ENCODE assay signal across 21 cellular contexts in genomic region chr9:120851386-120851922, GRCh38. TPM values are rescaled to one million over a fixed set of nuclear protein-coding genes. Genes with fewer than 3 reads are reported as not detected.
DNase-seq lines count a peak whose midpoint lies in the region; ATAC-seq, FAIRE-seq and TF ChIP-seq lines count a peak whose summit lies in the region.
"Had no signal": no experiment of that assay in that cellular context is flagged by ENCODE, and none has a peak within 500 bp of the region (broad histone marks: within the 10 kb centered on the region; RNA-seq: fewer than 3 reads in every experiment).

No MANE protein-coding gene starts in this region.

- H3K4me1 ChIP-seq in spleen: peaks cover 0 to 54% (median 13%) of the 10 kb centered on the region in 6 donors
- H3K4me1 ChIP-seq: esophagus squamous epithelium, left lung, sigmoid colon had no signal

- TF ChIP-seq CTCF in spleen (IDR thresholded peaks at IDR 0.05 in 8 of 11, conservative IDR thresholded peaks at IDR 0.05 in 3 of 11) (no peak), nephron progenitor cell (IDR thresholded peaks at IDR 0.05) (no peak)

- FAIRE-seq in HTR-8/SVneo (lab: Jason Lieb, UNC): no peak

- TF ChIP-seq POLR2A in spleen (IDR thresholded peaks at IDR 0.05): no peak

- H3K36me3 ChIP-seq in spleen: peaks cover 0 to 78% (median 0%) of the 10 kb centered on the region in 6 donors

- H3K27ac Mint-ChIP-seq in activated naive CD8-positive, alpha-beta T cell: peak overlapping the region; percentile 61
- H3K27ac Mint-ChIP-seq in activated naive CD8-positive, alpha-beta T cell treated with anti-CD3 and anti-CD28 coated beads, Interleukin-2, amount 50 U/mL, for 24 hours: no peak overlapping the region
- H3K27ac Mint-ChIP-seq in effector memory CD8-positive, alpha-beta T cell: peak overlapping the region; percentile 49 to 56
- H3K27ac Mint-ChIP-seq in nephron progenitor cell: no peak overlapping the region

- no peak for DNase-seq in activated naive CD8-positive, alpha-beta T cell treated with anti-CD3 and anti-CD28 coated beads, Interleukin-2, amount 50 U/mL, for 24 hours
- peak; percentile 70 for DNase-seq in NCI-H82 (lab: John Stamatoyannopoulos, UW)
- DNase-seq in effector memory CD8-positive, alpha-beta T cell: no peak
- DNase-seq in spleen: no peak
- DNase-seq in stimulated activated CD4-positive, alpha-beta T cell treated with anti-CD3 and anti-CD28 coated beads, Interleukin-1b, Interleukin-23, amount 100 ng/mL, for 48 hours: no peak
- DNase-seq in HTR-8/SVneo (ENCODE audit: insufficient read length, low spot score): no peak
- no peak for DNase-seq in nephron progenitor cell
- DNase-seq: activated CD4-positive, CD25-positive, alpha-beta regulatory T cell treated with anti-CD3 and anti-CD28 coated beads, Interleukin-2, amount 50 U/mL, for 72 hours; amniotic stem cell; caudate nucleus; esophagus squamous epithelium; HCEC 1CT; Kasumi-1; left lung; NCI-H526 treated with DMSO at 0.1 percent for 48 hours; SHP77 treated with DMSO at 0.1 percent for 48 hours; sigmoid colon; stimulated activated CD4-positive, alpha-beta T cell treated with anti-CD3 and anti-CD28 coated beads, Interleukin-2, amount 100 ng/mL, for 24 hours; substantia nigra had no signal

- H3K27me3 Mint-ChIP-seq in activated naive CD8-positive, alpha-beta T cell: no peaks in the 10 kb centered on the region
- no peaks in the 10 kb centered on the region for H3K27me3 Mint-ChIP-seq in activated naive CD8-positive, alpha-beta T cell treated with anti-CD3 and anti-CD28 coated beads, Interleukin-2, amount 50 U/mL, for 24 hours
- no peaks in the 10 kb centered on the region for H3K27me3 Mint-ChIP-seq in effector memory CD8-positive, alpha-beta T cell
- peaks cover 2% of the 10 kb centered on the region for H3K27me3 Mint-ChIP-seq in nephron progenitor cell (ENCODE audit: low read depth, poor library complexity)

- H3K36me3 Mint-ChIP-seq in activated naive CD8-positive, alpha-beta T cell: peaks cover 3% of the 10 kb centered on the region
- peaks cover 10% of the 10 kb centered on the region for H3K36me3 Mint-ChIP-seq in activated naive CD8-positive, alpha-beta T cell treated with anti-CD3 and anti-CD28 coated beads, Interleukin-2, amount 50 U/mL, for 24 hours (ENCODE audit: low read depth)
- H3K36me3 Mint-ChIP-seq in effector memory CD8-positive, alpha-beta T cell (ENCODE audit: insufficient read depth): peaks cover 52% of the 10 kb centered on the region
- H3K36me3 Mint-ChIP-seq in nephron progenitor cell (ENCODE audit: low read depth): no peaks in the 10 kb centered on the region

- no peak overlapping the region for H3K4me3 ChIP-seq in spleen
- H3K4me3 ChIP-seq: esophagus squamous epithelium, left lung, sigmoid colon had no signal

- H3K4me1 Mint-ChIP-seq in activated naive CD8-positive, alpha-beta T cell (ENCODE audit: low read depth): peaks cover 36% of the 10 kb centered on the region
- peaks cover 15% of the 10 kb centered on the region for H3K4me1 Mint-ChIP-seq in activated naive CD8-positive, alpha-beta T cell treated with anti-CD3 and anti-CD28 coated beads, Interleukin-2, amount 50 U/mL, for 24 hours
- peaks cover 13 to 29% of the 10 kb centered on the region in 2 donors for H3K4me1 Mint-ChIP-seq in effector memory CD8-positive, alpha-beta T cell (ENCODE audit: low read depth in 2 of 2)
- peaks cover 14% of the 10 kb centered on the region for H3K4me1 Mint-ChIP-seq in nephron progenitor cell

- H3K9me3 Mint-ChIP-seq in activated naive CD8-positive, alpha-beta T cell (ENCODE audit: low read depth): no peaks in the 10 kb centered on the region
- H3K9me3 Mint-ChIP-seq in activated naive CD8-positive, alpha-beta T cell treated with anti-CD3 and anti-CD28 coated beads, Interleukin-2, amount 50 U/mL, for 24 hours: no peaks in the 10 kb centered on the region
- no peaks in the 10 kb centered on the region for H3K9me3 Mint-ChIP-seq in effector memory CD8-positive, alpha-beta T cell
- no peaks in the 10 kb centered on the region for H3K9me3 Mint-ChIP-seq in nephron progenitor cell

- no peak overlapping the region for H3K4me3 Mint-ChIP-seq in activated naive CD8-positive, alpha-beta T cell
- H3K4me3 Mint-ChIP-seq in activated naive CD8-positive, alpha-beta T cell treated with anti-CD3 and anti-CD28 coated beads, Interleukin-2, amount 50 U/mL, for 24 hours: no peak overlapping the region
- no peak overlapping the region for H3K4me3 Mint-ChIP-seq in effector memory CD8-positive, alpha-beta T cell
- H3K4me3 Mint-ChIP-seq in nephron progenitor cell: no peak overlapping the region

- no peaks in the 10 kb centered on the region for H3K27me3 ChIP-seq in spleen (replicated peaks in 1 of 7)
- H3K27me3 ChIP-seq: esophagus squamous epithelium, left lung, sigmoid colon had no signal

- peak overlapping the region in 6 of 8 donors; percentile 59 to 71 (median 64) for H3K27ac ChIP-seq in spleen
- H3K27ac ChIP-seq: esophagus squamous epithelium, HL-60, left lung, sigmoid colon had no signal

- WGBS in spleen, 5 donors: 92 to 98% (median 97%) methylated on average over 2 of the region's 2 CpGs

- H3K9me3 ChIP-seq in spleen: no peaks in the 10 kb centered on the region
- H3K9me3 ChIP-seq: esophagus squamous epithelium, left lung, sigmoid colon had no signal

- intact Hi-C loops in spleen (cut with DNase I; ENCODE audit: low total_unique reads): no loop called here

- no peak for ATAC-seq in activated naive CD8-positive, alpha-beta T cell treated with anti-CD3 and anti-CD28 coated beads, Interleukin-2, amount 50 U/mL, for 24 hours
- ATAC-seq in effector memory CD8-positive, alpha-beta T cell (replicated peaks): no peak
- ATAC-seq: left lung had no signal

RNA-seq across cellular contexts. Expression of gene PSMD5, which starts 8.7 kb away (rescaled TPM):
- total RNA-seq in spleen: 10 to 100 TPM; 26.1 to 41.4 (median 34.8) TPM
- 10 to 100 TPM in 2 of 3 donors, 1 to 10 TPM in 1; 8.9 to 14.0 (median 11.3) TPM for polyA plus RNA-seq in spleen

RNA-seq across cellular contexts. Expression of gene PHF19, which starts 25.5 kb away (rescaled TPM):
- 10 to 100 TPM; 33.4 to 53.0 (median 40.5) TPM for total RNA-seq in spleen
- 10 to 100 TPM; 12.6 to 29.4 (median 27.7) TPM for polyA plus RNA-seq in spleen

RNA-seq across cellular contexts. Expression of gene FBXW2, which starts 58.2 kb away (rescaled TPM):
- 100 to 1,000 TPM in 4 of 7 donors, 10 to 100 TPM in 3; 81.4 to 121 (median 104) TPM for total RNA-seq in spleen
- polyA plus RNA-seq in spleen: 10 to 100 TPM in 1 of 3 donors, 1 to 10 TPM in 2; 8.7 to 15.3 (median 8.8) TPM

Comparison
In these comparisons a context has a peak if more than half of its experiments do, and no peak if none do; other contexts are left out.
1. H3K27ac Mint-ChIP-seq: peak in activated naive CD8-positive, alpha-beta T cell (single experiment) and effector memory CD8-positive, alpha-beta T cell (2 of 2); none in activated naive CD8-positive, alpha-beta T cell treated with anti-CD3 and anti-CD28 coated beads, Interleukin-2, amount 50 U/mL, for 24 hours (single experiment) and nephron progenitor cell (single experiment).